14 cellular contexts compared by ENCODE assay signal in genomic region chr10:119233821-119234220, GRCh38. TPM values are rescaled to one million over a fixed set of nuclear protein-coding genes. Genes with fewer than 3 reads are reported as not detected.
DNase-seq lines count a peak whose midpoint lies in the region; ATAC-seq and TF ChIP-seq lines count a peak whose summit lies in the region.
"Had no signal": no experiment of that assay in that cellular context is flagged by ENCODE, and none has a peak within 500 bp of the region (broad histone marks: within the 10 kb centered on the region; RNA-seq: fewer than 3 reads in every experiment).

No MANE protein-coding gene starts in this region.

- H3K36me3 Mint-ChIP-seq in stimulated activated naive CD8-positive, alpha-beta T cell treated with anti-CD3 and anti-CD28 coated beads, Interleukin-15, Interleukin-2, amounts not matched to agents 100 ng/mL and 50 ng/mL, for 24 hours (ENCODE audit: low read depth) = peaks cover 17% of the 10 kb centered on the region
- H3K36me3 Mint-ChIP-seq: CD14-positive monocyte had no signal

- no peaks in the 10 kb centered on the region for H3K27me3 Mint-ChIP-seq in stimulated activated naive CD8-positive, alpha-beta T cell treated with anti-CD3 and anti-CD28 coated beads, Interleukin-15, Interleukin-2, amounts not matched to agents 100 ng/mL and 50 ng/mL, for 24 hours
- H3K27me3 Mint-ChIP-seq: IgD-negative memory B cell had no signal

- TF ChIP-seq CTCF in choroid plexus epithelial cell (conservative IDR thresholded peaks at IDR 0.05; ENCODE audit: low read depth, low read length) = no peak

- no peak for ATAC-seq in stimulated activated naive CD8-positive, alpha-beta T cell treated with anti-CD3 and anti-CD28 coated beads, Interleukin-15, Interleukin-2, amounts not matched to agents 100 U/mL and 50 U/mL, for 24 hours
- ATAC-seq: left lung had no signal

- no peak overlapping the region for H3K4me3 Mint-ChIP-seq in stimulated activated naive CD8-positive, alpha-beta T cell treated with anti-CD3 and anti-CD28 coated beads, Interleukin-15, Interleukin-2, amounts not matched to agents 100 ng/mL and 50 ng/mL, for 24 hours
- H3K4me3 Mint-ChIP-seq: CD14-positive monocyte had no signal

- no peak overlapping the region for H3K4me3 ChIP-seq in choroid plexus epithelial cell (ENCODE audit: low read depth, low read length)
- H3K4me3 ChIP-seq: left lung, PC-9 had no signal

- H3K4me1 Mint-ChIP-seq in stimulated activated naive CD8-positive, alpha-beta T cell treated with anti-CD3 and anti-CD28 coated beads, Interleukin-15, Interleukin-2, amounts not matched to agents 100 ng/mL and 50 ng/mL, for 24 hours (ENCODE audit: low read depth) = peaks cover 74% of the 10 kb centered on the region

- no peak for DNase-seq in stimulated activated naive CD8-positive, alpha-beta T cell treated with anti-CD3 and anti-CD28 coated beads, Interleukin-15, Interleukin-2, amounts not matched to agents 100 U/mL and 50 U/mL, for 24 hours
- DNase-seq in choroid plexus epithelial cell (ENCODE audit: low read depth) (peak; percentile 71), myocyte (ENCODE audit: low read depth) (peak; percentile 14), amniotic stem cell (lab: John Stamatoyannopoulos, UW) (no peak), NCI-H2227 treated with DMSO at 0.1 percent for 48 hours (lab: John Stamatoyannopoulos, UW) (no peak), NCI-H345 (lab: John Stamatoyannopoulos, UW) (no peak)
- no peak for DNase-seq in stimulated activated CD8-positive, alpha-beta memory T cell treated with anti-CD3 and anti-CD28 coated beads, Interleukin-4, amount 100 ng/mL, for 48 hours
- DNase-seq: GOT3, left lung, NCI-H1694 treated with DMSO at 0.1 percent for 48 hours, PC-9 had no signal

- peaks cover 10% of the 10 kb centered on the region for H3K9me3 Mint-ChIP-seq in stimulated activated naive CD8-positive, alpha-beta T cell treated with anti-CD3 and anti-CD28 coated beads, Interleukin-15, Interleukin-2, amounts not matched to agents 100 ng/mL and 50 ng/mL, for 24 hours

- H3K27ac Mint-ChIP-seq in stimulated activated naive CD8-positive, alpha-beta T cell treated with anti-CD3 and anti-CD28 coated beads, Interleukin-15, Interleukin-2, amounts not matched to agents 100 ng/mL and 50 ng/mL, for 24 hours = peak overlapping the region; percentile 78

RNA-seq across cellular contexts. Expression of gene GRK5, which starts 26.4 kb away (rescaled TPM):
- total RNA-seq in myocyte = 1.1 and 1.8 TPM in 2 replicates
- 0.95 TPM for polyA plus RNA-seq in myocyte (2012)

RNA-seq across cellular contexts. Expression of gene PRDX3, which starts 55.2 kb away (rescaled TPM):
- 204 and 246 TPM in 2 replicates for total RNA-seq in myocyte
- polyA plus RNA-seq in myocyte (2012) = 121 TPM

Comparison
In these comparisons a context has a peak if more than half of its experiments do, and no peak if none do; other contexts are left out.
1. DNase-seq: peak in choroid plexus epithelial cell (single experiment) and myocyte (single experiment); none in stimulated activated naive CD8-positive, alpha-beta T cell treated with anti-CD3 and anti-CD28 coated beads, Interleukin-15, Interleukin-2, amounts not matched to agents 100 U/mL and 50 U/mL, for 24 hours (single experiment), amniotic stem cell (single experiment), NCI-H2227 treated with DMSO at 0.1 percent for 48 hours (single experiment), stimulated activated CD8-positive, alpha-beta memory T cell treated with anti-CD3 and anti-CD28 coated beads, Interleukin-4, amount 100 ng/mL, for 48 hours (single experiment) and NCI-H345 (single experiment).